ENCODE assay signal across 3 cellular contexts in the genomic region with DNA sequence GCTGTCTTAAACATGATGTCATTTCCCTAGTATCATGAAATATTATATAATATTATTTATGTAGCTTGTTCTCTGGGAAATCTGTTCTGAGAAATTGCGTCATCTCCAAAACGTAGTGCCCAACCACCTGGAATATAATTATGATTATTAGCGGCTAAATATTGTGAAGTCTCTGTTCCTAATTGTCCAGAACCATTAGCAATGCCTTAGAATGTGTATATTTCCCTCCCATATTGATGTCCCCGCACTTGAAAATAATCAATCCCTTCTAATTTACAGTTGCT.
A peak's percentile ranks its signal among the peaks of the same experiment; 100 is the strongest.
TF ChIP-seq lines count a peak whose summit lies in the region.

No MANE protein-coding gene starts in this region.

TF ChIP-seq in HepG2, 621 proteins besides CTCF, POLR2A, EP300 and RAD21:
- TF ChIP-seq ATF7 (IDR thresholded peaks at IDR 0.05) (peak; percentile 86), ATF7 (CRISPR knock-in tag; IDR thresholded peaks at IDR 0.05) (no peak), U2AF2 (IDR thresholded peaks at IDR 0.05; ENCODE audit: low read depth, low read length) (no peak), ZKSCAN5 (CRISPR knock-in tag; IDR thresholded peaks at IDR 0.05) (no peak), FOXJ3 (CRISPR knock-in tag; IDR thresholded peaks at IDR 0.05; ENCODE audit: borderline replicate concordance) (no peak), CEBPB (IDR thresholded peaks at IDR 0.05; ENCODE audit: borderline replicate concordance, low read depth, low read length) (peak; percentile 53; the same call in 1 of the 2 replicates), RFXANK (CRISPR knock-in tag; IDR thresholded peaks at IDR 0.05) (no peak), ASH2L (IDR thresholded peaks at IDR 0.05; ENCODE audit: insufficient read length, low read depth, low read length) (no peak)
TF ChIP-seq in HepG2: peak in this region for 2.

TF ChIP-seq in A549, 52 proteins besides CTCF, POLR2A, EP300 and RAD21:
- TF ChIP-seq ESRRA (IDR thresholded peaks at IDR 0.05; ENCODE audit: borderline replicate concordance, low read length): no peak
- TF ChIP-seq MAFK (IDR thresholded peaks at IDR 0.05; ENCODE audit: partially characterized antibody): no peak
- TF ChIP-seq MYC (IDR thresholded peaks at IDR 0.05; ENCODE audit: borderline replicate concordance, low read length): no peak
- TF ChIP-seq CEBPB (IDR thresholded peaks at IDR 0.05): 0 out of 4 replicates have a peak, but pooled peaks of 1 of the 2 experiments have one; percentile 25

TF ChIP-seq in IMR-90, 13 proteins besides CTCF, POLR2A, EP300 and RAD21:
- no peak for TF ChIP-seq BHLHE40 (IDR thresholded peaks at IDR 0.05; ENCODE audit: low read depth, low read length)
- no peak for TF ChIP-seq MAZ (IDR thresholded peaks at IDR 0.05; ENCODE audit: borderline replicate concordance, low read depth, low read length)
- peak; percentile 29; the same call in 1 of the 2 replicates for TF ChIP-seq CEBPB (IDR thresholded peaks at IDR 0.05; ENCODE audit: low read depth, low read length)
